ENCODE assay signal across 32 cellular contexts in genomic region chr18:9325716-9326115, GRCh38.
"Had no signal": no experiment of that assay in that cellular context is flagged by ENCODE, and none has a peak within 500 bp of the region (broad histone marks: within the 10 kb centered on the region; RNA-seq: fewer than 3 reads in every experiment).

No MANE protein-coding gene starts in this region.

- H3K9me3 ChIP-seq: colonic mucosa had no signal

- H3K4me3 ChIP-seq: body of pancreas, breast epithelium, cardiac muscle cell, colonic mucosa had no signal

- DNase-seq: activated B cell treated with CpG ODN at 0.5 μM for 24 hours; activated CD4-positive, alpha-beta memory T cell treated with anti-CD3 and anti-CD28 coated beads for 36 hours; activated CD4-positive, alpha-beta T cell treated with anti-CD3 and anti-CD28 coated beads for 4 hours; activated CD4-positive, alpha-beta T cell treated with anti-CD3 and anti-CD28 coated beads, Interleukin-2, amount 10 ng/mL, durations not matched to agents 24 days and 14 days; activated CD4-positive, alpha-beta T cell treated with anti-CD3 and anti-CD28 coated beads, Interleukin-2, amount 50 U/mL, for 1 hour; activated CD4-positive, alpha-beta T cell treated with anti-CD3 and anti-CD28 coated beads, Interleukin-2, amount 50 U/mL, for 4 hours; activated CD4-positive, CD25-positive, alpha-beta regulatory T cell treated with anti-CD3 and anti-CD28 coated beads, Interleukin-2, amount 50 U/mL, for 72 hours; activated CD8-positive, alpha-beta memory T cell treated with anti-CD3 and anti-CD28 coated beads, Interleukin-2, amount 50 U/mL, for 4 hours; activated CD8-positive, alpha-beta T cell treated with anti-CD3 and anti-CD28 coated beads for 36 hours; activated effector memory CD4-positive, alpha-beta T cell treated with anti-CD3 and anti-CD28 coated beads, Interleukin-2, amount 50 U/mL, for 16 hours; activated gamma-delta T cell treated with Interleukin-2 at 50 U/mL for 16 hours; activated naive CD4-positive, alpha-beta T cell; activated naive CD4-positive, alpha-beta T cell treated with anti-CD3 and anti-CD28 coated beads, Interleukin-2, amount 10 ng/mL, durations not matched to agents 7 days and 5 days; activated naive CD8-positive, alpha-beta T cell treated with anti-CD3 and anti-CD28 coated beads, Interleukin-2, amount 10 ng/mL, durations not matched to agents 7 days and 5 days; activated naive CD8-positive, alpha-beta T cell treated with anti-CD3 and anti-CD28 coated beads, Interleukin-2, amount 50 U/mL, for 24 hours; activated T-cell treated with anti-CD3 and anti-CD28 coated beads for 4 hours; activated T-cell treated with anti-CD3 and anti-CD28 coated beads, Interleukin-2, amount 50 U/mL, for 1 hour; activated T-cell treated with anti-CD3 and anti-CD28 coated beads, Interleukin-2, amount 50 U/mL, for 4 hours; activated T-cell treated with anti-CD3 and anti-CD28 coated beads, Interleukin-2, amount 50 U/mL, for 72 hours; amniotic stem cell; aorta; body of pancreas; brain microvascular endothelial cell; caudate nucleus; cerebellar nuclear complex; colonic mucosa; T-helper 2 cell; T-helper 9 cell had no signal

- H3K36me3 ChIP-seq: brain microvascular endothelial cell, breast epithelium, cardiac muscle cell, colonic mucosa had no signal

- H3K4me1 ChIP-seq: body of pancreas, breast epithelium, colonic mucosa had no signal

- H3K27me3 ChIP-seq: body of pancreas, brain microvascular endothelial cell, breast epithelium, cardiac muscle cell, colonic mucosa had no signal

- ATAC-seq: activated CD8-positive, alpha-beta T cell treated with anti-CD3 and anti-CD28 coated beads for 36 hours; activated naive CD8-positive, alpha-beta T cell treated with anti-CD3 and anti-CD28 coated beads, Interleukin-2, amount 50 U/mL, for 24 hours; activated T-cell treated with anti-CD3 and anti-CD28 coated beads, Interleukin-2, amount 50 U/mL, for 4 hours; activated T-cell treated with anti-CD3 and anti-CD28 coated beads, Interleukin-2, amount 50 U/mL, for 72 hours; activated T-helper 17 cell treated with anti-CD3 and anti-CD28 coated beads, Interleukin-2, amount 50 U/mL, for 72 hours; body of pancreas had no signal

- H3K27ac ChIP-seq: body of pancreas, brain microvascular endothelial cell, breast epithelium, cardiac muscle cell, colonic mucosa, VCaP had no signal
